ENCODE assay signal across 16 cellular contexts in genomic region chr1:8870118-8870517, GRCh38. TPM values are rescaled to one million over a fixed set of nuclear protein-coding genes. Genes with fewer than 3 reads are reported as not detected.
DNase-seq lines count a peak whose midpoint lies in the region; ATAC-seq and TF ChIP-seq lines count a peak whose summit lies in the region.
"Had no signal": no experiment of that assay in that cellular context is flagged by ENCODE, and none has a peak within 500 bp of the region (broad histone marks: within the 10 kb centered on the region; RNA-seq: fewer than 3 reads in every experiment).

No MANE protein-coding gene starts in this region.

- H3K27me3 ChIP-seq in endodermal cell (ENCODE audit: control insufficient read depth, insufficient read depth, low read length, poor library complexity, severe bottlenecking) (no peaks in the 10 kb centered on the region), smooth muscle cell (ENCODE audit: low read depth) (no peaks in the 10 kb centered on the region), ovary (no peaks in the 10 kb centered on the region)
- H3K27me3 ChIP-seq: transverse colon had no signal

- H3K36me3 Mint-ChIP-seq in activated T-cell treated with anti-CD3 and anti-CD28 coated beads, Interleukin-2, amount 50 U/mL, for 72 hours (ENCODE audit: insufficient read depth in 2 of 2), result peaks cover 47 to 60% of the 10 kb centered on the region in 2 donors
- H3K36me3 Mint-ChIP-seq in endodermal cell (ENCODE audit: low read depth), result peaks cover 93% of the 10 kb centered on the region

- no peak overlapping the region for H3K9ac ChIP-seq in SK-N-MC (ENCODE audit: insufficient read length)
- no peak overlapping the region for H3K9ac ChIP-seq in endodermal cell (ENCODE audit: extremely low read depth, low read length, poor library complexity, severe bottlenecking)
- H3K9ac ChIP-seq in smooth muscle cell (ENCODE audit: low read depth), result no peak overlapping the region

- TF ChIP-seq CTCF in endodermal cell (conservative IDR thresholded peaks at IDR 0.05) (no peak), smooth muscle cell (IDR thresholded peaks at IDR 0.05; ENCODE audit: borderline replicate concordance, insufficient read depth, poor library complexity, severe bottlenecking) (no peak), ovary (IDR thresholded peaks at IDR 0.05) (no peak)

- no peak for TF ChIP-seq EP300 in ovary (IDR thresholded peaks at IDR 0.05)

- peaks cover 87% of the 10 kb centered on the region for H3F3A ChIP-seq in smooth muscle cell (ENCODE audit: low read depth)

- H3K9me3 Mint-ChIP-seq in activated T-cell treated with anti-CD3 and anti-CD28 coated beads, Interleukin-2, amount 50 U/mL, for 72 hours, result no peaks in the 10 kb centered on the region
- H3K9me3 Mint-ChIP-seq in endodermal cell, result no peaks in the 10 kb centered on the region

- no peak overlapping the region for H2AFZ ChIP-seq in smooth muscle cell (ENCODE audit: low read depth)

- H3K4me1 Mint-ChIP-seq in activated T-cell treated with anti-CD3 and anti-CD28 coated beads, Interleukin-2, amount 50 U/mL, for 72 hours (ENCODE audit: low read depth), result peaks cover 88% of the 10 kb centered on the region
- peaks cover 46% of the 10 kb centered on the region for H3K4me1 Mint-ChIP-seq in endodermal cell

- H4K20me1 ChIP-seq in smooth muscle cell (ENCODE audit: low read depth), result peaks cover 100% of the 10 kb centered on the region

- H3K27ac ChIP-seq in SK-N-MC (peak overlapping the region; percentile 63), endodermal cell (ENCODE audit: low read depth, low read length) (no peak overlapping the region), smooth muscle cell (ENCODE audit: low read depth) (peak overlapping the region; percentile 97), ovary (no peak overlapping the region)

- TF ChIP-seq POLR2A in ovary (IDR thresholded peaks at IDR 0.05), result no peak

- H3K9me3 ChIP-seq in SK-N-MC (ENCODE audit: low read depth, low read length) (no peaks in the 10 kb centered on the region), endodermal cell (ENCODE audit: control insufficient read depth, low read length) (no peaks in the 10 kb centered on the region), smooth muscle cell (replicated peaks; ENCODE audit: low read depth) (no peaks in the 10 kb centered on the region), ovary (no peaks in the 10 kb centered on the region)
- H3K9me3 ChIP-seq: transverse colon had no signal

- DNase-seq in activated T-cell treated with anti-CD3 and anti-CD28 coated beads, Interleukin-2, amount 50 U/mL, for 72 hours, result no peak
- DNase-seq in activated T-cell treated with anti-CD3 and anti-CD28 coated beads, Interleukin-2, amount 50 U/mL, for 1 hour, result no peak
- DNase-seq in SK-N-MC (ENCODE audit: low read depth, low spot score), result no peak
- peak; percentile 37 for DNase-seq in endodermal cell
- no peak for DNase-seq in smooth muscle cell (lab: John Stamatoyannopoulos, UW; ENCODE audit: unreplicated experiment)
- DNase-seq in cerebellar cortex (ENCODE audit: low spot score), result no peak
- no peak for DNase-seq in ovary
- DNase-seq in MV-4-11 (lab: John Stamatoyannopoulos, UW), result no peak
- DNase-seq: anterior cingulate cortex, dermis blood vessel endothelial cell, EL, KBM-7, midbrain, NCI-H146, NCI-H69, transverse colon had no signal

- H3K36me3 ChIP-seq in SK-N-MC (ENCODE audit: insufficient read depth, low read length) (peaks cover 96% of the 10 kb centered on the region), endodermal cell (ENCODE audit: control insufficient read depth, insufficient read depth, low read length) (peaks cover 95% of the 10 kb centered on the region), smooth muscle cell (ENCODE audit: low read depth) (peaks cover 8% of the 10 kb centered on the region), ovary (no peaks in the 10 kb centered on the region)

- no peak for ATAC-seq in activated T-cell treated with anti-CD3 and anti-CD28 coated beads, Interleukin-2, amount 50 U/mL, for 72 hours (replicated peaks in 1 of 2)

- WGBS in endodermal cell (ENCODE audit: insufficient coverage in 1 of 2, insufficient read length in 1 of 2), 2 experiments, result 60 to 79% methylated on average over 4 to 6 of the region's 6 CpGs
- WGBS in smooth muscle cell (ENCODE audit: low lambda C conversion rate), result 71% methylated on average over 6 of the region's 6 CpGs
- WGBS in ovary, 3 donors, result 76 to 82% (median 77%) methylated on average over 6 of the region's 6 CpGs

- H3K27me3 Mint-ChIP-seq in activated T-cell treated with anti-CD3 and anti-CD28 coated beads, Interleukin-2, amount 50 U/mL, for 72 hours (ENCODE audit: low read depth), result no peaks in the 10 kb centered on the region
- no peaks in the 10 kb centered on the region for H3K27me3 Mint-ChIP-seq in endodermal cell (ENCODE audit: insufficient read depth)

- H3K4me3 ChIP-seq in SK-N-MC, result no peak overlapping the region
- no peak overlapping the region for H3K4me3 ChIP-seq in endodermal cell (ENCODE audit: low read length)
- H3K4me3 ChIP-seq in smooth muscle cell, result no peak overlapping the region
- no peak overlapping the region for H3K4me3 ChIP-seq in ovary
- H3K4me3 ChIP-seq: transverse colon had no signal

- H3K79me2 ChIP-seq in smooth muscle cell (ENCODE audit: low read depth), result peaks cover 86% of the 10 kb centered on the region

- peak overlapping the region; percentile 32 to 34 for H3K4me3 Mint-ChIP-seq in activated T-cell treated with anti-CD3 and anti-CD28 coated beads, Interleukin-2, amount 50 U/mL, for 72 hours
- H3K4me3 Mint-ChIP-seq in endodermal cell, result no peak overlapping the region

- peaks cover 33% of the 10 kb centered on the region for H3K4me1 ChIP-seq in endodermal cell (ENCODE audit: control insufficient read depth, insufficient read depth, low read length)
- H3K4me1 ChIP-seq in smooth muscle cell (ENCODE audit: low read depth), result peaks cover 26% of the 10 kb centered on the region
- H3K4me1 ChIP-seq in ovary (ENCODE audit: insufficient read depth), result peaks cover 2% of the 10 kb centered on the region

- no peak overlapping the region for H3K4me2 ChIP-seq in smooth muscle cell

- intact Hi-C loops in ovary (cut with DNase I), result no loop called here

- peak overlapping the region; percentile 24 for H3K27ac Mint-ChIP-seq in activated T-cell treated with anti-CD3 and anti-CD28 coated beads, Interleukin-2, amount 50 U/mL, for 72 hours
- H3K27ac Mint-ChIP-seq in endodermal cell, result no peak overlapping the region

RNA-seq across cellular contexts. Expression of gene ENO1, which starts 8.4 kb away (rescaled TPM):
- 1,000 to 10,000 TPM; 1,803 to 1,841 TPM for total RNA-seq in activated T-cell treated with anti-CD3 and anti-CD28 coated beads, Interleukin-2, amount 50 U/mL, for 72 hours
- total RNA-seq in endodermal cell (1,000 to 10,000 TPM; 1,263 to 1,351 TPM), smooth muscle cell (1,276 and 1,376 TPM in 2 replicates), ovary (100 to 1,000 TPM; 158 to 569 (median 404) TPM)
- 1,848 TPM for polyA plus RNA-seq in endodermal cell (2013, experiment 1 of 2)
- 1,827 TPM for polyA plus RNA-seq in endodermal cell (2013, experiment 2 of 2)
- polyA plus RNA-seq in smooth muscle cell (2,156 and 2,235 TPM in 2 replicates), ovary (100 to 1,000 TPM; 215 to 481 TPM)

RNA-seq across cellular contexts. Expression of gene RERE, which starts 52.7 kb away (rescaled TPM):
- 100 to 1,000 TPM in 1 of 2 donors, 10 to 100 TPM in 1; 98.7 to 105 TPM for total RNA-seq in activated T-cell treated with anti-CD3 and anti-CD28 coated beads, Interleukin-2, amount 50 U/mL, for 72 hours
- total RNA-seq in endodermal cell (100 to 1,000 TPM; 159 to 179 TPM), smooth muscle cell (59.2 and 64.0 TPM in 2 replicates), ovary (100 to 1,000 TPM in 5 of 7 donors, 10 to 100 TPM in 2; 62.8 to 119 (median 115) TPM)
- 120 TPM for polyA plus RNA-seq in endodermal cell (2013, experiment 1 of 2)
- polyA plus RNA-seq in endodermal cell (2013, experiment 2 of 2), result 97.7 TPM
- polyA plus RNA-seq in smooth muscle cell (45.6 and 70.7 TPM in 2 replicates), ovary (10 to 100 TPM; 36.7 to 69.3 TPM)

Comparison
In these comparisons a context has a peak if more than half of its experiments do, and no peak if none do; other contexts are left out.
1. H3K27ac ChIP-seq: peak in SK-N-MC (single experiment) and smooth muscle cell (single experiment); none in endodermal cell (single experiment) and ovary (0 of 2).